ENCODE assay signal across 19 cellular contexts in the genomic region with DNA sequence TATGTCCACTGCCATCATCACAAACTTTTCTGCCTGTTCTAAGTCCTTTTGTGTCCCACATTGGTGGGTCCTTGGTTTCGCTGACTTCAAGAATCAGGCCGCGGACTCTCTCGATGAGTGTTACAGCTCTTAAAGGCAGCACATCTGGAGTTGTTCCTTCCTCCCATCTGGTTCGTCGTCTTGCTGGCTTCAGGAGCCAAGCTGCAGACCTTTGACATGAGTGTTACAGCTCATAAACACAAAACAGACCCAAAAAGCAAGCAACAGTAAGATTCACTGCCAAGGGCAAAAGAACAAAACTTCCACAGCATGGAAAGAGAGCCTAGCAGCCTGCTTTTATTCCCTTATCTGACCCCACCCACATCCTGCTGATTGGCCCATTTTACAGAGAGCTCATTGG. TPM values are rescaled to one million over a fixed set of nuclear protein-coding genes. Genes with fewer than 3 reads are reported as not detected.
A peak's percentile ranks its signal among the peaks of the same experiment; 100 is the strongest.
DNase-seq lines count a peak whose midpoint lies in the region; ATAC-seq, FAIRE-seq and TF ChIP-seq lines count a peak whose summit lies in the region.
"Had no signal": no experiment of that assay in that cellular context is flagged by ENCODE, and none has a peak within 500 bp of the region (broad histone marks: within the 10 kb centered on the region; RNA-seq: fewer than 3 reads in every experiment).

No MANE protein-coding gene starts in this region.

- H3K9me3 Mint-ChIP-seq in stimulated activated naive B cell treated with anti-CD40 and anti-IgM and Interleukin-4, amounts not matched to agents 10 μg/mL and 1 μg/mL and 100 μg/mL, for 72 hours: no peaks in the 10 kb centered on the region
- H3K9me3 Mint-ChIP-seq: CD4-positive, alpha-beta memory T cell had no signal

- no peak for ATAC-seq in stimulated activated naive B cell treated with anti-CD40 and anti-IgM and Interleukin-4, amounts not matched to agents 10 μg/mL and 1 μg/mL and 100 μg/mL, for 72 hours (replicated peaks)
- no peak for ATAC-seq in HG02759 (IDR thresholded peaks at IDR 0.05; ENCODE audit: unreplicated experiment)
- ATAC-seq: GM23338, HCT116 had no signal

- H3K27me3 Mint-ChIP-seq in stimulated activated naive B cell treated with anti-CD40 and anti-IgM and Interleukin-4, amounts not matched to agents 10 μg/mL and 1 μg/mL and 100 μg/mL, for 72 hours: peaks cover 26 to 40% of the 10 kb centered on the region in 2 donors

- no peak overlapping the region for H3K27ac ChIP-seq in testis

- H3K4me1 Mint-ChIP-seq in stimulated activated naive B cell treated with anti-CD40 and anti-IgM and Interleukin-4, amounts not matched to agents 10 μg/mL and 1 μg/mL and 100 μg/mL, for 72 hours: no peaks in the 10 kb centered on the region
- H3K4me1 Mint-ChIP-seq: CD4-positive, alpha-beta memory T cell; GM23338; H9 had no signal

- no peaks in the 10 kb centered on the region for H3K36me3 Mint-ChIP-seq in stimulated activated naive B cell treated with anti-CD40 and anti-IgM and Interleukin-4, amounts not matched to agents 10 μg/mL and 1 μg/mL and 100 μg/mL, for 72 hours
- H3K36me3 Mint-ChIP-seq: CD4-positive, alpha-beta memory T cell had no signal

- H3K36me3 ChIP-seq in testis (ENCODE audit: low read depth, missing control alignments): no peaks in the 10 kb centered on the region

- H3K9me3 ChIP-seq in testis: no peaks in the 10 kb centered on the region

- H3K4me3 Mint-ChIP-seq in stimulated activated naive B cell treated with anti-CD40 and anti-IgM and Interleukin-4, amounts not matched to agents 10 μg/mL and 1 μg/mL and 100 μg/mL, for 72 hours: no peak overlapping the region
- H3K4me3 Mint-ChIP-seq: CD4-positive, alpha-beta memory T cell; GM23338; H9; HFFc6 had no signal

- no peaks in the 10 kb centered on the region for H3K27me3 ChIP-seq in testis

- DNase-seq in fibroblast of villous mesenchyme (ENCODE audit: low read depth): peak; percentile 35
- peak; percentile 32 for DNase-seq in testis
- no peak for DNase-seq in globus pallidus (ENCODE audit: low spot score)
- no peak for DNase-seq in stimulated activated naive B cell treated with anti-CD40 and anti-IgM and Interleukin-4, amounts not matched to agents 10 μg/mL and 1 μg/mL and 100 μg/mL, for 72 hours
- DNase-seq: C1 segment of cervical spinal cord; Calu3; CD4-positive, alpha-beta memory T cell; COR-L47; DMS53; DMS79 treated with DMSO at 0.1 percent for 48 hours; GF-D8; H9; HFFc6 had no signal

- no peaks in the 10 kb centered on the region for H3K4me1 ChIP-seq in testis

- intact Hi-C loops in testis (cut with DNase I; ENCODE audit: low total_unique reads): no loop called here

- H3K27ac Mint-ChIP-seq in stimulated activated naive B cell treated with anti-CD40 and anti-IgM and Interleukin-4, amounts not matched to agents 10 μg/mL and 1 μg/mL and 100 μg/mL, for 72 hours: no peak overlapping the region
- H3K27ac Mint-ChIP-seq: CD4-positive, alpha-beta memory T cell; GM23338; H9; HFFc6 had no signal

- 58 to 61% methylated on average over 6 of the region's 6 CpGs for WGBS in testis, 2 donors

- no peak for TF ChIP-seq POLR2A in testis (IDR thresholded peaks at IDR 0.05)

- H3K4me3 ChIP-seq in fibroblast of villous mesenchyme (ENCODE audit: low read depth, low read length) (no peak overlapping the region), testis (no peak overlapping the region)
- H3K4me3 ChIP-seq: GM23338 had no signal

- peak; percentile 69 for FAIRE-seq in endometrium (lab: Jason Lieb, UNC)
- FAIRE-seq: GM12891, GM18507 had no signal

- TF ChIP-seq CTCF in fibroblast of villous mesenchyme (IDR thresholded peaks at IDR 0.05; ENCODE audit: insufficient read depth, low read depth, low read length) (no peak), testis (IDR thresholded peaks at IDR 0.05) (no peak)

RNA-seq across cellular contexts. Expression of a gene that starts 30.2 kb away (rescaled TPM):
- total RNA-seq in fibroblast of villous mesenchyme (60.5 and 128 TPM in 2 replicates), testis (10 to 100 TPM; 31.7 to 54.1 TPM)
- 73.6 TPM for polyA plus RNA-seq in testis (ENCODE audit: insufficient read depth, low read depth, low replicate concordance)

Comparison
In these comparisons a context has a peak if more than half of its experiments do, and no peak if none do; other contexts are left out.
1. DNase-seq: peak in fibroblast of villous mesenchyme (single experiment) and testis (single experiment); none in globus pallidus (single experiment) and stimulated activated naive B cell treated with anti-CD40 and anti-IgM and Interleukin-4, amounts not matched to agents 10 μg/mL and 1 μg/mL and 100 μg/mL, for 72 hours (single experiment).